In genomic region chr6:51015394-51015793, GRCh38 we compare ENCODE assay signal across 4 cellular contexts.
"Had no signal": no experiment of that assay in that cellular context is flagged by ENCODE, and none has a peak within 500 bp of the region (broad histone marks: within the 10 kb centered on the region; RNA-seq: fewer than 3 reads in every experiment).

No MANE protein-coding gene starts in this region.

- ATAC-seq: GM23338 had no signal

- H3K27ac Mint-ChIP-seq: GM23338, H9 had no signal

- H3K4me1 Mint-ChIP-seq: GM23338, H9 had no signal

- H3K4me3 ChIP-seq: GM23338 had no signal

- DNase-seq: H9, HCEC 1CT, IMR-90 had no signal

- H3K4me3 Mint-ChIP-seq: GM23338, H9 had no signal

- H3K9me3 Mint-ChIP-seq: GM23338, H9 had no signal
